ENCODE assay signal across 10 cellular contexts in the genomic region with DNA sequence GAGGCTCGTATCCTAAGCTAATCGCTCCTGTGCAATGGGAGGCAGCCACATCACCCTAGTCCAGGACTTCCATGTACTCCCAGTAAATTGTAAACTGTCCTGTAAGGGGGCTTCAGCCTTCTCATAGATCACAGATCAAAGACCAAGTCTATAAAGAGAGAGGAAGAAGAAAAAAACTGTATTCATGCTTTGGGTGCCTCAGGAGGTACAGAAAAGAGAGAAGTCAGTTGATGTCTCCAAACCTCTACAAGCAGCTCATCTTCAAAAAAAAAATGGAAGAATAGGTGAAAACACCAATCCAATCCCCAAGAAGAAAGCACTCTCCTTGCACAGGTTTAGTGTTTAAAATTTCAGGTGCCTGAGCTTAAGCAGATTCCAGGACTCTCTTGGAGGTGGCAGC. TPM values are rescaled to one million over a fixed set of nuclear protein-coding genes. Genes with fewer than 3 reads are reported as not detected.
A peak's percentile ranks its signal among the peaks of the same experiment; 100 is the strongest.
DNase-seq lines count a peak whose midpoint lies in the region; ATAC-seq and TF ChIP-seq lines count a peak whose summit lies in the region.
"Had no signal": no experiment of that assay in that cellular context is flagged by ENCODE, and none has a peak within 500 bp of the region (broad histone marks: within the 10 kb centered on the region; RNA-seq: fewer than 3 reads in every experiment).

No MANE protein-coding gene starts in this region.

- H3K36me3 ChIP-seq in DOHH2 (ENCODE audit: control insufficient read depth, low read length) (peaks cover 23% of the 10 kb centered on the region), MM.1S (replicated peaks; ENCODE audit: insufficient read depth, low read length) (no peaks in the 10 kb centered on the region), neutrophil (no peaks in the 10 kb centered on the region)

- H3K4me3 ChIP-seq in DOHH2 (ENCODE audit: low read length) (peak overlapping the region; percentile 54), MM.1S (ENCODE audit: low read length) (peak overlapping the region; percentile 39), neutrophil (ENCODE audit: low read depth in 1 of 2, low read length in 1 of 2) (peak overlapping the region; percentile 60 to 61)

- H3K27ac ChIP-seq in DOHH2 (ENCODE audit: low read depth, low read length): peak overlapping the region; percentile 70
- peak overlapping the region; percentile 60; the same call in 1 of the 2 replicates for H3K27ac ChIP-seq in MM.1S (ENCODE audit: low read length)
- peak overlapping the region; percentile 89 for H3K27ac ChIP-seq in neutrophil

- H3K79me2 ChIP-seq in DOHH2 (ENCODE audit: control insufficient read depth, low read length) (peaks cover 67% of the 10 kb centered on the region), MM.1S (ENCODE audit: low read length) (peaks cover 72% of the 10 kb centered on the region)

- intact Hi-C loops in left cardiac atrium (cut with DNase I): loop anchor here in 1 of 2 donors (1.0 kb wide), 1 partner anchor 24 kb away; no protein-coding TSS in a partner anchor

- H4K20me1 ChIP-seq in DOHH2 (ENCODE audit: control insufficient read depth, insufficient read depth, low read depth, low read length) (no peaks in the 10 kb centered on the region), MM.1S (ENCODE audit: insufficient read depth, low read length) (no peaks in the 10 kb centered on the region)

- peaks cover 14% of the 10 kb centered on the region for H3F3A ChIP-seq in DOHH2 (ENCODE audit: control insufficient read depth, insufficient read depth)
- H3F3A ChIP-seq in MM.1S (ENCODE audit: insufficient read depth, low read length): peaks cover 33% of the 10 kb centered on the region

- no peak for ATAC-seq in activated naive CD8-positive, alpha-beta T cell treated with anti-CD3 and anti-CD28 coated beads, Interleukin-2, amount 50 U/mL, for 24 hours
- no peak for ATAC-seq in left cardiac atrium

- H3K4me3 Mint-ChIP-seq in activated naive CD8-positive, alpha-beta T cell treated with anti-CD3 and anti-CD28 coated beads, Interleukin-2, amount 50 U/mL, for 24 hours: peak overlapping the region; percentile 84

- peak overlapping the region; percentile 56 for H3K4me2 ChIP-seq in DOHH2 (ENCODE audit: low read length)
- H3K4me2 ChIP-seq in MM.1S (ENCODE audit: low read depth, low read length): peak overlapping the region; percentile 58

- peaks cover 82% of the 10 kb centered on the region for H3K4me1 Mint-ChIP-seq in activated naive CD8-positive, alpha-beta T cell treated with anti-CD3 and anti-CD28 coated beads, Interleukin-2, amount 50 U/mL, for 24 hours

- no peaks in the 10 kb centered on the region for H3K27me3 Mint-ChIP-seq in activated naive CD8-positive, alpha-beta T cell treated with anti-CD3 and anti-CD28 coated beads, Interleukin-2, amount 50 U/mL, for 24 hours

- H3K27me3 ChIP-seq in DOHH2 (ENCODE audit: control insufficient read depth, low read length): no peaks in the 10 kb centered on the region
- H3K27me3 ChIP-seq in MM.1S (replicated peaks; ENCODE audit: insufficient read depth, low read length): no peaks in the 10 kb centered on the region
- no peaks in the 10 kb centered on the region for H3K27me3 ChIP-seq in neutrophil

- DNase-seq in MM.1S (no peak), SW480 (ENCODE audit: low spot score) (no peak), left cardiac atrium (no peak), putamen (ENCODE audit: low spot score) (no peak)
- no peak for DNase-seq in activated naive CD8-positive, alpha-beta T cell treated with anti-CD3 and anti-CD28 coated beads, Interleukin-2, amount 50 U/mL, for 24 hours
- DNase-seq: central memory CD4-positive, alpha-beta T cell; HCEC 1CT; NCI-H1694 treated with DMSO at 0.1 percent for 48 hours had no signal

- H3K9ac ChIP-seq in MM.1S (ENCODE audit: low read length): peak overlapping the region; percentile 41; the same call in 1 of the 2 replicates

- H3K9me3 Mint-ChIP-seq in activated naive CD8-positive, alpha-beta T cell treated with anti-CD3 and anti-CD28 coated beads, Interleukin-2, amount 50 U/mL, for 24 hours: no peaks in the 10 kb centered on the region

- H3K9me3 ChIP-seq in DOHH2 (ENCODE audit: control insufficient read depth, insufficient read depth, low read length) (no peaks in the 10 kb centered on the region), MM.1S (replicated peaks; ENCODE audit: insufficient read depth, low read length) (no peaks in the 10 kb centered on the region), neutrophil (no peaks in the 10 kb centered on the region)

- H3K4me1 ChIP-seq in DOHH2 (ENCODE audit: control insufficient read depth, low read length): peaks cover 58% of the 10 kb centered on the region
- peaks cover 42% of the 10 kb centered on the region for H3K4me1 ChIP-seq in MM.1S (ENCODE audit: low read length)
- H3K4me1 ChIP-seq in neutrophil (ENCODE audit: control insufficient read depth in 1 of 2, insufficient read depth in 1 of 2, low read depth in 1 of 2, low read length in 1 of 2): peaks cover 75 to 78% of the 10 kb centered on the region in 2 experiments

- H3K9me2 ChIP-seq in DOHH2 (replicated peaks; ENCODE audit: control insufficient read depth, low read length) (no peaks in the 10 kb centered on the region), MM.1S (replicated peaks; ENCODE audit: insufficient read depth, low read length) (no peaks in the 10 kb centered on the region)

- H3K36me3 Mint-ChIP-seq in activated naive CD8-positive, alpha-beta T cell treated with anti-CD3 and anti-CD28 coated beads, Interleukin-2, amount 50 U/mL, for 24 hours (ENCODE audit: low read depth): peaks cover 10% of the 10 kb centered on the region

- H2AFZ ChIP-seq in MM.1S (ENCODE audit: low read length): no peak overlapping the region

- peak overlapping the region; percentile 93 for H3K27ac Mint-ChIP-seq in activated naive CD8-positive, alpha-beta T cell treated with anti-CD3 and anti-CD28 coated beads, Interleukin-2, amount 50 U/mL, for 24 hours

- TF ChIP-seq CTCF in DOHH2 (IDR thresholded peaks at IDR 0.05; ENCODE audit: low read depth, low read length, poor library complexity, severe bottlenecking) (no peak), MM.1S (IDR thresholded peaks at IDR 0.05; ENCODE audit: low read length) (no peak), neutrophil (IDR thresholded peaks at IDR 0.05) (no peak)

RNA-seq across cellular contexts. Expression of a gene that starts 53.8 kb away (rescaled TPM):
- total RNA-seq in left cardiac atrium: 10 to 100 TPM; 10.2 to 16.8 TPM
